1 cellular context compared by ENCODE assay signal in genomic region chr3:31953636-31954035, GRCh38.
TF ChIP-seq lines count a peak whose summit lies in the region.

No MANE protein-coding gene starts in this region.

TF ChIP-seq in HepG2, 621 proteins besides CTCF, POLR2A, EP300 and RAD21:
- TF ChIP-seq SAP130 (CRISPR knock-in tag; IDR thresholded peaks at IDR 0.05; ENCODE audit: low read depth) (no peak), HINFP (CRISPR knock-in tag; IDR thresholded peaks at IDR 0.05; ENCODE audit: low read depth) (no peak), TAF1 (CRISPR knock-in tag; IDR thresholded peaks at IDR 0.05) (no peak), REST (IDR thresholded peaks at IDR 0.05; ENCODE audit: borderline replicate concordance in 1 of 2, low read depth in 1 of 2, low read length in 2 of 2) (no peak), ZNF841 (CRISPR knock-in tag; IDR thresholded peaks at IDR 0.05; ENCODE audit: borderline replicate concordance) (no peak), LBX2 (CRISPR knock-in tag; IDR thresholded peaks at IDR 0.05; ENCODE audit: borderline replicate concordance) (no peak), ZNF839 (CRISPR knock-in tag; IDR thresholded peaks at IDR 0.05; ENCODE audit: borderline replicate concordance) (no peak), CREB1 (IDR thresholded peaks at IDR 0.05) (no peak), CREB1 (CRISPR knock-in tag; IDR thresholded peaks at IDR 0.05) (no peak), TBX3 (IDR thresholded peaks at IDR 0.05; ENCODE audit: borderline replicate concordance) (no peak), ZBTB25 (CRISPR knock-in tag; IDR thresholded peaks at IDR 0.05) (no peak), ZNF549 (CRISPR knock-in tag; IDR thresholded peaks at IDR 0.05) (no peak), DNMT1 (CRISPR knock-in tag; IDR thresholded peaks at IDR 0.05) (no peak), ZNF772 (CRISPR knock-in tag; IDR thresholded peaks at IDR 0.05) (no peak), TOPORS (CRISPR knock-in tag; IDR thresholded peaks at IDR 0.05) (no peak), ZNF33A (CRISPR knock-in tag; IDR thresholded peaks at IDR 0.05; ENCODE audit: borderline replicate concordance) (no peak), PAF1 (CRISPR knock-in tag; IDR thresholded peaks at IDR 0.05) (no peak), TCF12 (IDR thresholded peaks at IDR 0.05) (no peak), TCF12 (CRISPR knock-in tag; IDR thresholded peaks at IDR 0.05) (no peak)
- TF ChIP-seq, protein P1, sequence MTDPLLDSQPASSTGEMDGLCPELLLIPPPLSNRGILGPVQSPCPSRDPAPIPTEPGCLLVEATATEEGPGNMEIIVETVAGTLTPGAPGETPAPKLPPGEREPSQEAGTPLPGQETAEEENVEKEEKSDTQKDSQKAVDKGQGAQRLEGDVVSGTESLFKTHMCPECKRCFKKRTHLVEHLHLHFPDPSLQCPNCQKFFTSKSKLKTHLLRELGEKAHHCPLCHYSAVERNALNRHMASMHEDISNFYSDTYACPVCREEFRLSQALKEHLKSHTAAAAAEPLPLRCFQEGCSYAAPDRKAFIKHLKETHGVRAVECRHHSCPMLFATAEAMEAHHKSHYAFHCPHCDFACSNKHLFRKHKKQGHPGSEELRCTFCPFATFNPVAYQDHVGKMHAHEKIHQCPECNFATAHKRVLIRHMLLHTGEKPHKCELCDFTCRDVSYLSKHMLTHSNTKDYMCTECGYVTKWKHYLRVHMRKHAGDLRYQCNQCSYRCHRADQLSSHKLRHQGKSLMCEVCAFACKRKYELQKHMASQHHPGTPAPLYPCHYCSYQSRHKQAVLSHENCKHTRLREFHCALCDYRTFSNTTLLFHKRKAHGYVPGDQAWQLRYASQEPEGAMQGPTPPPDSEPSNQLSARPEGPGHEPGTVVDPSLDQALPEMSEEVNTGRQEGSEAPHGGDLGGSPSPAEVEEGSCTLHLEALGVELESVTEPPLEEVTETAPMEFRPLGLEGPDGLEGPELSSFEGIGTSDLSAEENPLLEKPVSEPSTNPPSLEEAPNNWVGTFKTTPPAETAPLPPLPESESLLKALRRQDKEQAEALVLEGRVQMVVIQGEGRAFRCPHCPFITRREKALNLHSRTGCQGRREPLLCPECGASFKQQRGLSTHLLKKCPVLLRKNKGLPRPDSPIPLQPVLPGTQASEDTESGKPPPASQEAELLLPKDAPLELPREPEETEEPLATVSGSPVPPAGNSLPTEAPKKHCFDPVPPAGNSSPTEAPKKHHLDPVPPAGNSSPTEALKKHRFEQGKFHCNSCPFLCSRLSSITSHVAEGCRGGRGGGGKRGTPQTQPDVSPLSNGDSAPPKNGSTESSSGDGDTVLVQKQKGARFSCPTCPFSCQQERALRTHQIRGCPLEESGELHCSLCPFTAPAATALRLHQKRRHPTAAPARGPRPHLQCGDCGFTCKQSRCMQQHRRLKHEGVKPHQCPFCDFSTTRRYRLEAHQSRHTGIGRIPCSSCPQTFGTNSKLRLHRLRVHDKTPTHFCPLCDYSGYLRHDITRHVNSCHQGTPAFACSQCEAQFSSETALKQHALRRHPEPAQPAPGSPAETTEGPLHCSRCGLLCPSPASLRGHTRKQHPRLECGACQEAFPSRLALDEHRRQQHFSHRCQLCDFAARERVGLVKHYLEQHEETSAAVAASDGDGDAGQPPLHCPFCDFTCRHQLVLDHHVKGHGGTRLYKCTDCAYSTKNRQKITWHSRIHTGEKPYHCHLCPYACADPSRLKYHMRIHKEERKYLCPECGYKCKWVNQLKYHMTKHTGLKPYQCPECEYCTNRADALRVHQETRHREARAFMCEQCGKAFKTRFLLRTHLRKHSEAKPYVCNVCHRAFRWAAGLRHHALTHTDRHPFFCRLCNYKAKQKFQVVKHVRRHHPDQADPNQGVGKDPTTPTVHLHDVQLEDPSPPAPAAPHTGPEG (CRISPR knock-in tag; IDR thresholded peaks at IDR 0.05): no peak
